In genomic region chr17:1488826-1489275, GRCh38 we compare ENCODE assay signal across 8 cellular contexts. TPM values are rescaled to one million over a fixed set of nuclear protein-coding genes. Genes with fewer than 3 reads are reported as not detected.
DNase-seq lines count a peak whose midpoint lies in the region; ATAC-seq and TF ChIP-seq lines count a peak whose summit lies in the region.

No MANE protein-coding gene starts in this region.

- no peak for DNase-seq in activated naive CD4-positive, alpha-beta T cell treated with Interleukin-2 at 50 U/mL for 16 hours
- no peak for DNase-seq in MCF 10A (ENCODE audit: unreplicated experiment)
- no peak for DNase-seq in mesothelial cell of epicardium (ENCODE audit: low spot score in 2 of 2, unreplicated experiment in 2 of 2)
- no peak for DNase-seq in upper lobe of left lung
- no peak for DNase-seq in superior temporal gyrus (ENCODE audit: extremely low spot score)
- no peak for DNase-seq in activated effector memory CD4-positive, alpha-beta T cell treated with anti-CD3 and anti-CD28 coated beads, Interleukin-2, amount 50 U/mL, for 16 hours
- DNase-seq in GF-D8 (lab: John Stamatoyannopoulos, UW): no peak

- H3K36me3 Mint-ChIP-seq in activated naive CD4-positive, alpha-beta T cell treated with anti-CD3 and anti-CD28 coated beads, Interleukin-2, amount 50 U/mL, for 24 hours: no peaks in the 10 kb centered on the region
- H3K36me3 Mint-ChIP-seq in MCF 10A (ENCODE audit: insufficient read depth, unreplicated experiment) (peaks cover 21% of the 10 kb centered on the region), mesothelial cell of epicardium (peaks cover 2% of the 10 kb centered on the region)

- TF ChIP-seq CTCF in MCF 10A (IDR thresholded peaks at IDR 0.05; ENCODE audit: unreplicated experiment) (no peak), mesothelial cell of epicardium (IDR thresholded peaks at IDR 0.05; ENCODE audit: unreplicated experiment) (no peak), upper lobe of left lung (IDR thresholded peaks at IDR 0.05) (no peak)

- no peaks in the 10 kb centered on the region for H3K27me3 ChIP-seq in upper lobe of left lung

- no peaks in the 10 kb centered on the region for H3K27me3 Mint-ChIP-seq in activated naive CD4-positive, alpha-beta T cell treated with anti-CD3 and anti-CD28 coated beads, Interleukin-2, amount 50 U/mL, for 24 hours
- H3K27me3 Mint-ChIP-seq in MCF 10A (ENCODE audit: insufficient read depth, unreplicated experiment) (no peaks in the 10 kb centered on the region), mesothelial cell of epicardium (ENCODE audit: low read depth) (peaks cover 2% of the 10 kb centered on the region)

- peak overlapping the region; percentile 76 for H3K4me3 Mint-ChIP-seq in activated naive CD4-positive, alpha-beta T cell treated with anti-CD3 and anti-CD28 coated beads, Interleukin-2, amount 50 U/mL, for 24 hours
- peak overlapping the region; percentile 73 for H3K4me3 Mint-ChIP-seq in MCF 10A (ENCODE audit: unreplicated experiment)
- H3K4me3 Mint-ChIP-seq in mesothelial cell of epicardium: peak overlapping the region; percentile 65

- intact Hi-C loops in MCF 10A (cut with micrococcal nuclease): no loop called here

- peaks cover 0 to 3% (median 0%) of the 10 kb centered on the region in 4 donors for H3K36me3 ChIP-seq in upper lobe of left lung

- H3K27ac Mint-ChIP-seq in activated naive CD4-positive, alpha-beta T cell treated with anti-CD3 and anti-CD28 coated beads, Interleukin-2, amount 50 U/mL, for 24 hours: no peak overlapping the region
- H3K27ac Mint-ChIP-seq in MCF 10A (ENCODE audit: low read depth, unreplicated experiment) (no peak overlapping the region), mesothelial cell of epicardium (peak overlapping the region; percentile 97)

- H3K4me1 Mint-ChIP-seq in activated naive CD4-positive, alpha-beta T cell treated with anti-CD3 and anti-CD28 coated beads, Interleukin-2, amount 50 U/mL, for 24 hours: peaks cover 47% of the 10 kb centered on the region
- peaks cover 17% of the 10 kb centered on the region for H3K4me1 Mint-ChIP-seq in MCF 10A (ENCODE audit: insufficient read depth, unreplicated experiment)
- H3K4me1 Mint-ChIP-seq in mesothelial cell of epicardium: peaks cover 44% of the 10 kb centered on the region

- no TSS peak for BruUV-seq in MCF 10A (replicated peaks; lab: Mats Ljungman, UMichigan)

- no peak for TF ChIP-seq POLR2A in upper lobe of left lung (IDR thresholded peaks at IDR 0.05)

- ATAC-seq in upper lobe of left lung (ENCODE audit: low FRiP score in 2 of 2): no peak

- H3K9me3 ChIP-seq in upper lobe of left lung: no peaks in the 10 kb centered on the region

- H3K4me3 ChIP-seq in upper lobe of left lung: peak overlapping the region in 3 of 4 donors; percentile 59 to 84 (median 71)

- peak overlapping the region; percentile 91 to 98 (median 96) for H3K27ac ChIP-seq in upper lobe of left lung

- POLR2A ChIA-PET in MCF 10A (lab: Yijun Ruan, JAX): interaction anchor here (0.7 to 4.2 kb wide), 4 partner anchors 23 to 143 kb away, joined by 3 to 45 read pairs (median 12); partner anchors contain the start of gene INPP5K

- peaks cover 57 to 88% (median 77%) of the 10 kb centered on the region in 4 donors for H3K4me1 ChIP-seq in upper lobe of left lung

- no peak for TF ChIP-seq EP300 in upper lobe of left lung (IDR thresholded peaks at IDR 0.05)

- WGBS in upper lobe of left lung, 2 donors: 53 to 62% methylated on average over 4 to 7 of the region's 7 CpGs

- H3K9me3 Mint-ChIP-seq in activated naive CD4-positive, alpha-beta T cell treated with anti-CD3 and anti-CD28 coated beads, Interleukin-2, amount 50 U/mL, for 24 hours: no peaks in the 10 kb centered on the region
- no peaks in the 10 kb centered on the region for H3K9me3 Mint-ChIP-seq in MCF 10A (ENCODE audit: unreplicated experiment)
- H3K9me3 Mint-ChIP-seq in mesothelial cell of epicardium: no peaks in the 10 kb centered on the region

- CTCF ChIA-PET in MCF 10A (lab: Yijun Ruan, JAX): interaction anchor here (0.9 kb wide), 1 partner anchor 123 kb away, joined by 4 read pairs; no protein-coding TSS in a partner anchor

RNA-seq across cellular contexts. Expression of gene MYO1C, which starts 3.6 kb away (rescaled TPM):
- total RNA-seq in MCF 10A (2022): 175 and 216 TPM in 2 replicates
- total RNA-seq in mesothelial cell of epicardium: 144 to 149 TPM (median 147 TPM) in 3 replicates
- 100 to 1,000 TPM; 186 to 358 (median 266) TPM for total RNA-seq in upper lobe of left lung

RNA-seq across cellular contexts. Expression of gene INPP5K, which starts 27.6 kb away (rescaled TPM):
- total RNA-seq in MCF 10A (2022): 25.5 and 28.9 TPM in 2 replicates
- 22.4 to 23.5 TPM (median 22.5 TPM) in 3 replicates for total RNA-seq in mesothelial cell of epicardium
- total RNA-seq in upper lobe of left lung: 100 to 1,000 TPM in 2 of 6 donors, 10 to 100 TPM in 4; 60.9 to 155 (median 84.6) TPM

RNA-seq across cellular contexts. Expression of gene CRK, which starts 32.8 kb away (rescaled TPM):
- total RNA-seq in MCF 10A (2022) (70.6 and 82.9 TPM in 2 replicates), mesothelial cell of epicardium (38.2 to 41.9 TPM (median 41.3 TPM) in 3 replicates), upper lobe of left lung (100 to 1,000 TPM in 1 of 6 donors, 10 to 100 TPM in 5; 37.7 to 121 (median 65.8) TPM)
